ENCODE assay signal across 14 cellular contexts in the genomic region with DNA sequence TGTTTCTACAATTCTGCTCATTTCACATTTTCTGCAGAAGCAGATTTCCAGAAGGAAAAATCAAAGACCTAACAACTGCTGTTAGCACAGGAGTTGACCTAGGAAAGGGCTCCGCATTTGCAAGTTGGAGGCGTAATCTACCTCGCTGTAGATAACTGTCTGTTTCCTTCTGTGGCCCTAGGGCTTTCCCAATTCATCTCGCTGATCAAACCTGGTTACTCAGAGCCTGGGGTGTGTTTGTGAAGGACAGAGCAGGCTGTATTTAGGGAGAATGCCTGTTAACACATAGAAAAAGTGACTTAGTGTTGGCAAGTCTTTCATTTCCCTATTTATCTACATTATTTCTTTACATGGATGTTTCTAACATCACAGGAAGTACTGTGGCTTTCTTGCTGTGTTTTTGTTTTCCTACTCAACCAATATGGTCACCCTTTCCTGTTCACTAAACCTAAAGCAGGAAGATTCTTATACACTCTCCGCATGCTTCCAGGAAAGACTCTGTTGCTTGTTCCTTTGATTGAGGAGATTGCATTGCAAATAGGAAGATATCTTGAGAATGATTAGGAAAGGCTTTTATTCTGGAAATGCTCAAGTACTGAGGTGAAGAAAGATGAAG. TPM values are rescaled to one million over a fixed set of nuclear protein-coding genes. Genes with fewer than 3 reads are reported as not detected.
DNase-seq lines count a peak whose midpoint lies in the region; ATAC-seq and TF ChIP-seq lines count a peak whose summit lies in the region.
"Had no signal": no experiment of that assay in that cellular context is flagged by ENCODE, and none has a peak within 500 bp of the region (broad histone marks: within the 10 kb centered on the region; RNA-seq: fewer than 3 reads in every experiment).

No MANE protein-coding gene starts in this region.

- no peaks in the 10 kb centered on the region for H3K27me3 Mint-ChIP-seq in T-cell
- peaks cover 0 to 5% (median 0%) of the 10 kb centered on the region in 3 donors for H3K27me3 Mint-ChIP-seq in immature natural killer cell (ENCODE audit: low read depth in 3 of 3)

- H3K36me3 ChIP-seq in BLaER1 treated with 17β-estradiol and CSF1 and Interleukin-3, amounts not matched to agents 10 nM and 100 nM: no peaks in the 10 kb centered on the region
- H3K36me3 ChIP-seq in DND-41 (ENCODE audit: insufficient read depth, low read length) (no peaks in the 10 kb centered on the region), Peyer's patch (no peaks in the 10 kb centered on the region)
- H3K36me3 ChIP-seq: left ventricle myocardium inferior had no signal

- H3K4me1 ChIP-seq in BLaER1 treated with 17β-estradiol and CSF1 and Interleukin-3, amounts not matched to agents 10 nM and 100 nM: peaks cover 12 to 29% (median 23%) of the 10 kb centered on the region in 10 experiments
- H3K4me1 ChIP-seq in DND-41 (ENCODE audit: insufficient read depth, low read length) (peaks cover 14% of the 10 kb centered on the region), Peyer's patch (peaks cover 0 to 7% (median 0%) of the 10 kb centered on the region in 4 donors)
- H3K4me1 ChIP-seq: left ventricle myocardium inferior had no signal

- POLR2A ChIA-PET in T-cell (lab: Charles Lee): no interaction called here

- H3K27ac ChIP-seq in BLaER1 treated with 17β-estradiol and CSF1 and Interleukin-3, amounts not matched to agents 10 nM and 100 nM: peak overlapping the region in 9 of 11 experiments; percentile 12 to 66 (median 45); a peak in 14 of 22 replicates
- H3K27ac ChIP-seq in DND-41 (ENCODE audit: low read length): peak overlapping the region; percentile 48
- H3K27ac ChIP-seq in Peyer's patch: no peak overlapping the region
- H3K27ac ChIP-seq: left ventricle myocardium inferior had no signal

- ATAC-seq in DND-41 (ENCODE audit: insufficient read depth, low read depth) (peak; percentile 86), T-cell (replicated peaks in 1 of 4) (peak; percentile 27 to 80 (median 71)), HG03378 (IDR thresholded peaks at IDR 0.05; ENCODE audit: unreplicated experiment) (no peak)

- H3K4me3 ChIP-seq in BLaER1 treated with 17β-estradiol and CSF1 and Interleukin-3, amounts not matched to agents 10 nM and 100 nM: no peak overlapping the region
- H3K4me3 ChIP-seq in DND-41 (ENCODE audit: low read depth in 1 of 2, low read length in 2 of 2) (no peak overlapping the region), Peyer's patch (no peak overlapping the region)
- H3K4me3 ChIP-seq: left ventricle myocardium inferior had no signal

- DNase-seq in DND-41: peak; percentile 12
- DNase-seq in T-cell: no peak
- peak; percentile 3 to 25 (median 23) for DNase-seq in immature natural killer cell
- DNase-seq in Peyer's patch: no peak
- DNase-seq in midbrain (lab: John Stamatoyannopoulos, UW): no peak
- DNase-seq: anterior cingulate cortex, DMS153, left ventricle myocardium inferior, naive B cell, NCI-H2029 treated with DMSO at 0.1 percent for 48 hours, NCI-H526 treated with DMSO at 0.1 percent for 48 hours, SW 1271 had no signal

- CTCF ChIA-PET in T-cell (lab: Charles Lee): no interaction called here

- peak overlapping the region in 1 of 11 experiments; percentile 19; a peak in 1 of 22 replicates for H3K9ac ChIP-seq in BLaER1 treated with 17β-estradiol and CSF1 and Interleukin-3, amounts not matched to agents 10 nM and 100 nM
- no peak overlapping the region for H3K9ac ChIP-seq in DND-41 (ENCODE audit: low read depth, low read length)

- H3K27me3 ChIP-seq in BLaER1 treated with 17β-estradiol and CSF1 and Interleukin-3, amounts not matched to agents 10 nM and 100 nM: no peaks in the 10 kb centered on the region
- H3K27me3 ChIP-seq in DND-41 (ENCODE audit: insufficient read depth, low read length, poor library complexity) (no peaks in the 10 kb centered on the region), Peyer's patch (no peaks in the 10 kb centered on the region)

- H3K4me1 Mint-ChIP-seq in T-cell (peaks cover 38 to 56% (median 40%) of the 10 kb centered on the region in 3 donors), immature natural killer cell (peaks cover 41 to 51% of the 10 kb centered on the region in 2 donors)
- H3K4me1 Mint-ChIP-seq: naive B cell had no signal

- TF ChIP-seq CTCF in DND-41 (IDR thresholded peaks at IDR 0.05; ENCODE audit: borderline replicate concordance, extremely low read depth, low read length, poor library complexity, severe bottlenecking) (no peak), Peyer's patch (IDR thresholded peaks at IDR 0.05) (no peak)

- H3K9me3 Mint-ChIP-seq in T-cell (peaks cover 0 to 9% (median 0%) of the 10 kb centered on the region in 3 donors), immature natural killer cell (no peaks in the 10 kb centered on the region)

- H2AFZ ChIP-seq in DND-41 (ENCODE audit: low read depth, low read length): peak overlapping the region; percentile 59

- peak overlapping the region; percentile 42 to 73 (median 61) for H3K4me2 ChIP-seq in BLaER1 treated with 17β-estradiol and CSF1 and Interleukin-3, amounts not matched to agents 10 nM and 100 nM
- H3K4me2 ChIP-seq in DND-41 (ENCODE audit: insufficient read depth, low read length): peak overlapping the region; percentile 7; the same call in 1 of the 2 replicates

- no peaks in the 10 kb centered on the region for H4K20me1 ChIP-seq in BLaER1 treated with 17β-estradiol and CSF1 and Interleukin-3, amounts not matched to agents 10 nM and 100 nM
- no peaks in the 10 kb centered on the region for H4K20me1 ChIP-seq in DND-41 (ENCODE audit: insufficient read depth, low read length)

- H3K27ac Mint-ChIP-seq in T-cell (peak overlapping the region; percentile 85 to 87), immature natural killer cell (peak overlapping the region; percentile 58 to 93 (median 78))
- H3K27ac Mint-ChIP-seq: naive B cell had no signal

- H3K9me3 ChIP-seq in BLaER1 treated with 17β-estradiol and CSF1 and Interleukin-3, amounts not matched to agents 10 nM and 100 nM (replicated peaks in 1 of 11): no peaks in the 10 kb centered on the region
- H3K9me3 ChIP-seq in DND-41 (ENCODE audit: insufficient read depth, low read length, severe bottlenecking) (no peaks in the 10 kb centered on the region), Peyer's patch (no peaks in the 10 kb centered on the region)

- H3K36me3 Mint-ChIP-seq in T-cell (no peaks in the 10 kb centered on the region), immature natural killer cell (peaks cover 0 to 4% (median 0%) of the 10 kb centered on the region in 3 donors)
- H3K36me3 Mint-ChIP-seq: naive B cell had no signal

- TF ChIP-seq POLR2A in Peyer's patch (IDR thresholded peaks at IDR 0.05): no peak

- peak overlapping the region in 2 of 3 donors; percentile 5 to 81 for H3K4me3 Mint-ChIP-seq in T-cell
- peak overlapping the region; percentile 68 to 82 (median 71) for H3K4me3 Mint-ChIP-seq in immature natural killer cell
- H3K4me3 Mint-ChIP-seq: naive B cell had no signal

- no peaks in the 10 kb centered on the region for H3K79me2 ChIP-seq in DND-41 (ENCODE audit: insufficient read depth, low read length)

RNA-seq across cellular contexts. Expression of a gene that starts 40.5 kb away (rescaled TPM):
- total RNA-seq in T-cell (10 to 100 TPM; 19.7 to 28.2 (median 25.5) TPM), Peyer's patch (10 to 100 TPM; 11.2 to 18.8 (median 14.9) TPM)
- polyA plus RNA-seq in immature natural killer cell: 10 to 100 TPM; 28.1 to 34.6 (median 31.3) TPM

Comparison
In these comparisons a context has a peak if more than half of its experiments do, and no peak if none do; other contexts are left out.
1. H3K27ac ChIP-seq: peak in BLaER1 treated with 17β-estradiol and CSF1 and Interleukin-3, amounts not matched to agents 10 nM and 100 nM (9 of 11) and DND-41 (single experiment); none in Peyer's patch (0 of 4).
2. DNase-seq: peak in DND-41 (single experiment) and immature natural killer cell (3 of 3); none in T-cell (0 of 34), Peyer's patch (0 of 3) and midbrain (single experiment).